In the genomic region with DNA sequence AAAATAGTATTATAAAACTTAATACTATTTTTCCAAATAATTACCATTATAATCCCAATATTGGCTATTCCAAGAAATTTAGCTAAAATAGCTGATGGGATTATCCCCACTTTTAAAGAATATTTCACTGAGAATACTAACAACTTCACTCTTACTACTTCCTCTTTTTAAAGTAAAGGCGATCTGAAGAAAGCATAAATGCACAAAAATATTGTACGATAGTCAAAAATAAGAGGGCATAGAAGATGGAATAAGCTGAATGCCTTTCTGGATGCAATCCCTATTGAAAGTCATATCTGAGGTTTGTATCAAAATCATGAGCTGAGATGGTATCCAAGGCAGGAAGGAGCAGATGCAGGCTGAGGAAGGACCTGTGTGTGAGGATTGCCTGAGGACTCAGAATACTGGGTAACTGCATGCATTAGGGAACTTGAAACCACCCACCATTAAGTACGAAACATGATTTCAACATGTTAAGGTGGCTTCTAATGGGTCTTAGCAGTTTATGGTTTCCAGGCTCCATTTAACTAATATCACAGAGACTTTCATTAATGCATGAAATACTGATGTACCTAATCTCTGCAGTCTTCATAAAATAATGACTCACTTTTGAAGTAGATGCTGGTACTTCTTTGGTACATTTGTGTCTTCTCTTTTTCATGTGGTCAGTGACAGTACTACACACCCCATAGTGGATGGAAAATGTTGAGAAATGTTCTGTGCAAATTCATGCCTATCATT, we compare ENCODE assay signal across 8 cellular contexts. TPM values are rescaled to one million over a fixed set of nuclear protein-coding genes. Genes with fewer than 3 reads are reported as not detected.
DNase-seq lines count a peak whose midpoint lies in the region; ATAC-seq, FAIRE-seq and TF ChIP-seq lines count a peak whose summit lies in the region.

No MANE protein-coding gene starts in this region.

- DNase-seq in DND-41 (peak; percentile 53), ascending aorta (ENCODE audit: low spot score in 2 of 2) (no peak), tibial nerve (ENCODE audit: low spot score in 2 of 2) (no peak), stomach (no peak), GM19238 (ENCODE audit: insufficient read length, low spot score) (no peak), small intestine (no peak)

- no peak for FAIRE-seq in small intestine (lab: Jason Lieb, UNC)

- peak overlapping the region; percentile 58 for H3K9ac ChIP-seq in DND-41 (ENCODE audit: low read depth, low read length)

- peak overlapping the region; percentile 48; the same call in 1 of the 2 replicates for H2AFZ ChIP-seq in DND-41 (ENCODE audit: low read depth, low read length)

- ATAC-seq in DND-41 (ENCODE audit: insufficient read depth, low read depth) (peak; percentile 61), GM21381 (IDR thresholded peaks at IDR 0.05; ENCODE audit: unreplicated experiment) (peak; percentile 45), HG03565 (IDR thresholded peaks at IDR 0.05; ENCODE audit: unreplicated experiment) (peak; percentile 41)

- no peaks in the 10 kb centered on the region for H3K36me3 ChIP-seq in DND-41 (ENCODE audit: insufficient read depth, low read length)
- H3K36me3 ChIP-seq in ascending aorta: no peaks in the 10 kb centered on the region
- H3K36me3 ChIP-seq in tibial nerve: no peaks in the 10 kb centered on the region
- no peaks in the 10 kb centered on the region for H3K36me3 ChIP-seq in stomach
- H3K36me3 ChIP-seq in small intestine (ENCODE audit: control insufficient read depth in 2 of 2, insufficient read depth in 2 of 2, low read length in 2 of 2): no peaks in the 10 kb centered on the region

- H4K20me1 ChIP-seq in DND-41 (ENCODE audit: insufficient read depth, low read length): no peaks in the 10 kb centered on the region

- H3K4me3 ChIP-seq in DND-41 (ENCODE audit: low read depth in 1 of 2, low read length in 2 of 2) (peak overlapping the region in 1 of 2 experiments; percentile 38; a peak in 2 of 4 replicates), ascending aorta (no peak overlapping the region), tibial nerve (no peak overlapping the region), stomach (no peak overlapping the region), small intestine (ENCODE audit: low read depth in 1 of 2, low read length in 2 of 2) (no peak overlapping the region)

- peaks cover 25% of the 10 kb centered on the region for H3K79me2 ChIP-seq in DND-41 (ENCODE audit: insufficient read depth, low read length)

- H3K27me3 ChIP-seq in DND-41 (ENCODE audit: insufficient read depth, low read length, poor library complexity) (no peaks in the 10 kb centered on the region), ascending aorta (no peaks in the 10 kb centered on the region), tibial nerve (no peaks in the 10 kb centered on the region), stomach (no peaks in the 10 kb centered on the region), small intestine (ENCODE audit: control insufficient read depth in 2 of 2, insufficient read depth in 2 of 2, low read length in 2 of 2) (no peaks in the 10 kb centered on the region)

- H3K27ac ChIP-seq in DND-41 (ENCODE audit: low read length) (peak overlapping the region; percentile 84), ascending aorta (no peak overlapping the region), tibial nerve (peak overlapping the region in 1 of 4 donors; percentile 2), stomach (peak overlapping the region in 2 of 5 donors; percentile 5 to 50), small intestine (ENCODE audit: low read depth in 1 of 2, low read length in 1 of 2) (peak overlapping the region in 1 of 2 donors; percentile 52)

- H3K9me3 ChIP-seq in DND-41 (ENCODE audit: insufficient read depth, low read length, severe bottlenecking): no peaks in the 10 kb centered on the region
- no peaks in the 10 kb centered on the region for H3K9me3 ChIP-seq in ascending aorta
- no peaks in the 10 kb centered on the region for H3K9me3 ChIP-seq in tibial nerve
- no peaks in the 10 kb centered on the region for H3K9me3 ChIP-seq in stomach
- no peaks in the 10 kb centered on the region for H3K9me3 ChIP-seq in small intestine (ENCODE audit: control insufficient read depth, low read depth)

- TF ChIP-seq EP300 in tibial nerve (IDR thresholded peaks at IDR 0.05) (no peak), stomach (IDR thresholded peaks at IDR 0.05) (no peak)

- intact Hi-C loops in ascending aorta (cut with DNase I) (no loop called here), stomach (cut with DNase I; ENCODE audit: low total_unique reads) (no loop called here)

- H3K4me2 ChIP-seq in DND-41 (ENCODE audit: insufficient read depth, low read length): peak overlapping the region; percentile 65

- 89 to 91% methylated on average over 3 of the region's 3 CpGs for WGBS in tibial nerve, 2 donors
- 80 to 91% (median 82%) methylated on average over 3 of the region's 3 CpGs for WGBS in stomach, 5 donors
- 80 to 93% (median 91%) methylated on average over 3 of the region's 3 CpGs for WGBS in small intestine, 3 donors

- peaks cover 94% of the 10 kb centered on the region for H3K4me1 ChIP-seq in DND-41 (ENCODE audit: insufficient read depth, low read length)
- H3K4me1 ChIP-seq in ascending aorta: no peaks in the 10 kb centered on the region
- peaks cover 0 to 12% (median 2%) of the 10 kb centered on the region in 4 donors for H3K4me1 ChIP-seq in tibial nerve
- H3K4me1 ChIP-seq in stomach: peaks cover 0 to 15% (median 6%) of the 10 kb centered on the region in 4 donors
- H3K4me1 ChIP-seq in small intestine (ENCODE audit: control insufficient read depth in 2 of 2, insufficient read depth in 1 of 2, low read depth in 1 of 2, low read length in 1 of 2): peaks cover 0 to 2% of the 10 kb centered on the region in 2 donors

- TF ChIP-seq POLR2A in tibial nerve (IDR thresholded peaks at IDR 0.05) (no peak), stomach (IDR thresholded peaks at IDR 0.05) (no peak)

- TF ChIP-seq CTCF in DND-41 (IDR thresholded peaks at IDR 0.05; ENCODE audit: borderline replicate concordance, extremely low read depth, low read length, poor library complexity, severe bottlenecking) (peak; percentile 40), ascending aorta (IDR thresholded peaks at IDR 0.05) (peak in 2 of 3 experiments; percentile 8 to 10), tibial nerve (IDR thresholded peaks at IDR 0.05) (peak in 3 of 5 experiments; percentile 13 to 21 (median 20)), stomach (IDR thresholded peaks at IDR 0.05) (peak in 2 of 7 experiments; percentile 7 to 14)

RNA-seq across cellular contexts. Expression of gene RGS1, which starts 29.6 kb away (rescaled TPM):
- total RNA-seq in ascending aorta: 13.0 TPM
- 100 to 1,000 TPM; 142 to 489 (median 195) TPM for total RNA-seq in tibial nerve
- 10 to 100 TPM in 3 of 5 donors, 1 to 10 TPM in 2; 1.8 to 39.3 (median 25.1) TPM for total RNA-seq in stomach
- 10 to 100 TPM; 12.8 to 22.2 (median 13.1) TPM for polyA plus RNA-seq in stomach
- 10 to 100 TPM in 2 of 3 donors, 1 to 10 TPM in 1; 3.4 to 24.3 (median 15.4) TPM for polyA plus RNA-seq in small intestine
